12 cellular contexts compared by ENCODE assay signal in genomic region chr3:171842864-171843511, GRCh38. TPM values are rescaled to one million over a fixed set of nuclear protein-coding genes. Genes with fewer than 3 reads are reported as not detected.
A peak's percentile ranks its signal among the peaks of the same experiment; 100 is the strongest.
DNase-seq lines count a peak whose midpoint lies in the region; ATAC-seq and TF ChIP-seq lines count a peak whose summit lies in the region.
"Had no signal": no experiment of that assay in that cellular context is flagged by ENCODE, and none has a peak within 500 bp of the region (broad histone marks: within the 10 kb centered on the region; RNA-seq: fewer than 3 reads in every experiment).

TSS of gene TMEM212 (plus strand) at chr3:171843349. CDS start at chr3:171843384, 35 bp downstream.

- H3K27me3 ChIP-seq in heart right ventricle (no peaks in the 10 kb centered on the region), liver (ENCODE audit: control insufficient read depth in 4 of 4, insufficient read depth in 4 of 4, low read length in 3 of 4) (no peaks in the 10 kb centered on the region), uterus (no peaks in the 10 kb centered on the region)
- H3K27me3 ChIP-seq: colonic mucosa had no signal

- TF ChIP-seq RAD21 in liver (IDR thresholded peaks at IDR 0.05), result peak; percentile 39 to 50

- H3K27ac ChIP-seq in heart right ventricle, result peak within 1 kb of the TSS in 8 of 10 donors; percentile 9 to 75 (median 54)
- H3K27ac ChIP-seq in liver (ENCODE audit: low read depth in 1 of 2, low read length in 2 of 2), result peak within 1 kb of the TSS in 1 of 2 donors; percentile 65
- peak within 1 kb of the TSS; percentile 48 to 57 for H3K27ac ChIP-seq in uterus
- H3K27ac ChIP-seq: colonic mucosa had no signal

- H3K36me3 Mint-ChIP-seq in activated naive CD8-positive, alpha-beta T cell treated with anti-CD3 and anti-CD28 coated beads, Interleukin-2, amount 50 U/mL, for 24 hours (ENCODE audit: low read depth), result peaks cover 3% of the 10 kb centered on the region
- peaks cover 2% of the 10 kb centered on the region for H3K36me3 Mint-ChIP-seq in activated T-helper 1 cell treated with anti-CD3 and anti-CD28 coated beads, Interleukin-12 subunit alpha, Interleukin-12 subunit beta, Interleukin-2, Interleukin-4 antibody, amounts not matched to agents 30 ng/mL and 10 ng/mL and 1 ng/mL, durations not matched to agents 14 hours and 24 hours and 36 hours (ENCODE audit: low read depth)
- H3K36me3 Mint-ChIP-seq: stimulated activated naive B cell treated with anti-CD40 and anti-IgM and Interleukin-4, amounts not matched to agents 10 μg/mL and 1 μg/mL and 100 μg/mL, for 72 hours had no signal

- H3K36me3 ChIP-seq in heart right ventricle (no peaks in the 10 kb centered on the region), liver (ENCODE audit: control insufficient read depth in 4 of 4, insufficient read depth in 3 of 4, low read depth in 1 of 4, low read length in 3 of 4) (no peaks in the 10 kb centered on the region), uterus (no peaks in the 10 kb centered on the region)
- H3K36me3 ChIP-seq: colonic mucosa had no signal

- H3K4me1 Mint-ChIP-seq in activated naive CD8-positive, alpha-beta T cell treated with anti-CD3 and anti-CD28 coated beads, Interleukin-2, amount 50 U/mL, for 24 hours, result peaks cover 27% of the 10 kb centered on the region
- H3K4me1 Mint-ChIP-seq in activated T-helper 1 cell treated with anti-CD3 and anti-CD28 coated beads, Interleukin-12 subunit alpha, Interleukin-12 subunit beta, Interleukin-2, Interleukin-4 antibody, amounts not matched to agents 30 ng/mL and 10 ng/mL and 1 ng/mL, durations not matched to agents 14 hours and 24 hours and 36 hours (ENCODE audit: low read depth), result peaks cover 20% of the 10 kb centered on the region

- peaks cover 5% of the 10 kb centered on the region for H3K9me3 Mint-ChIP-seq in activated naive CD8-positive, alpha-beta T cell treated with anti-CD3 and anti-CD28 coated beads, Interleukin-2, amount 50 U/mL, for 24 hours
- peaks cover 8% of the 10 kb centered on the region for H3K9me3 Mint-ChIP-seq in activated T-helper 1 cell treated with anti-CD3 and anti-CD28 coated beads, Interleukin-12 subunit alpha, Interleukin-12 subunit beta, Interleukin-2, Interleukin-4 antibody, amounts not matched to agents 30 ng/mL and 10 ng/mL and 1 ng/mL, durations not matched to agents 14 hours and 24 hours and 36 hours

- H3K4me3 ChIP-seq in heart right ventricle (no peak within 1 kb of the TSS), choroid plexus epithelial cell (ENCODE audit: low read depth, low read length) (no peak within 1 kb of the TSS), liver (ENCODE audit: low read depth in 1 of 3, low read length in 3 of 3) (no peak within 1 kb of the TSS), uterus (no peak within 1 kb of the TSS)
- H3K4me3 ChIP-seq: colonic mucosa had no signal

- H3K4me3 Mint-ChIP-seq in activated naive CD8-positive, alpha-beta T cell treated with anti-CD3 and anti-CD28 coated beads, Interleukin-2, amount 50 U/mL, for 24 hours, result no peak within 1 kb of the TSS
- H3K4me3 Mint-ChIP-seq in activated T-helper 1 cell treated with anti-CD3 and anti-CD28 coated beads, Interleukin-12 subunit alpha, Interleukin-12 subunit beta, Interleukin-2, Interleukin-4 antibody, amounts not matched to agents 30 ng/mL and 10 ng/mL and 1 ng/mL, durations not matched to agents 14 hours and 24 hours and 36 hours, result no peak within 1 kb of the TSS
- H3K4me3 Mint-ChIP-seq: stimulated activated naive B cell treated with anti-CD40 and anti-IgM and Interleukin-4, amounts not matched to agents 10 μg/mL and 1 μg/mL and 100 μg/mL, for 72 hours had no signal

- ATAC-seq in heart right ventricle (peak in 5 of 8 donors; percentile 34 to 63 (median 52)), left colon (no peak)
- ATAC-seq in activated naive CD8-positive, alpha-beta T cell treated with anti-CD3 and anti-CD28 coated beads, Interleukin-2, amount 50 U/mL, for 24 hours, result no peak
- ATAC-seq: stimulated activated naive B cell treated with anti-CD40 and anti-IgM and Interleukin-4, amounts not matched to agents 10 μg/mL and 1 μg/mL and 100 μg/mL, for 72 hours had no signal

- H3K27me3 Mint-ChIP-seq in activated naive CD8-positive, alpha-beta T cell treated with anti-CD3 and anti-CD28 coated beads, Interleukin-2, amount 50 U/mL, for 24 hours, result peaks cover 4% of the 10 kb centered on the region
- peaks cover 22% of the 10 kb centered on the region for H3K27me3 Mint-ChIP-seq in activated T-helper 1 cell treated with anti-CD3 and anti-CD28 coated beads, Interleukin-12 subunit alpha, Interleukin-12 subunit beta, Interleukin-2, Interleukin-4 antibody, amounts not matched to agents 30 ng/mL and 10 ng/mL and 1 ng/mL, durations not matched to agents 14 hours and 24 hours and 36 hours (ENCODE audit: insufficient read depth)

- intact Hi-C loops in heart right ventricle (cut with DNase I), result loop anchor here in 1 of 10 donors (10.0 kb wide), 1 partner anchor 192 kb away; the partner anchor contains the start of gene FNDC3B
- intact Hi-C loops in cardiac septum (cut with DNase I), result no loop called here
- intact Hi-C loops in uterus (cut with DNase I; ENCODE audit: low total_unique reads), result no loop called here
- intact Hi-C loops in left colon (cut with DNase I, micrococcal nuclease), result no loop called here
- intact Hi-C loops in activated T-helper 1 cell treated with anti-CD3 and anti-CD28 coated beads, Interleukin-12 subunit alpha, Interleukin-12 subunit beta, Interleukin-2, Interleukin-4 antibody, amounts not matched to agents 30 ng/mL and 10 ng/mL and 1 ng/mL, durations not matched to agents 14 hours and 24 hours and 36 hours (cut with micrococcal nuclease), result loop anchor here (10.0 kb wide), 2 partner anchors 262 to 588 kb away; no protein-coding TSS in a partner anchor

- no peak within 1 kb of the TSS for H3K9ac ChIP-seq in liver (ENCODE audit: low read depth in 1 of 2, low read length in 2 of 2)

- H3K4me1 ChIP-seq in heart right ventricle (peaks cover 0 to 54% (median 36%) of the 10 kb centered on the region in 9 donors), liver (ENCODE audit: control insufficient read depth in 4 of 4, insufficient read depth in 4 of 4, low read length in 3 of 4) (peaks cover 3 to 40% (median 37%) of the 10 kb centered on the region in 4 donors), uterus (no peaks in the 10 kb centered on the region)

- TF ChIP-seq POLR2A in uterus (IDR thresholded peaks at IDR 0.05), result no peak

- TF ChIP-seq CTCF in heart right ventricle (IDR thresholded peaks at IDR 0.05), result no peak
- TF ChIP-seq CTCF in choroid plexus epithelial cell (conservative IDR thresholded peaks at IDR 0.05; ENCODE audit: low read depth, low read length), result no peak
- no peak for TF ChIP-seq CTCF in liver (IDR thresholded peaks at IDR 0.05; ENCODE audit: low read depth, low read length, missing input control)
- TF ChIP-seq CTCF in uterus (IDR thresholded peaks at IDR 0.05), result no peak

- WGBS in heart right ventricle, 2 donors, result 42 to 61% methylated on average over 5 of the region's 5 CpGs
- WGBS in liver, result 65% methylated on average over 5 of the region's 5 CpGs

- H3K27ac Mint-ChIP-seq in activated naive CD8-positive, alpha-beta T cell treated with anti-CD3 and anti-CD28 coated beads, Interleukin-2, amount 50 U/mL, for 24 hours, result no peak within 1 kb of the TSS
- H3K27ac Mint-ChIP-seq in activated T-helper 1 cell treated with anti-CD3 and anti-CD28 coated beads, Interleukin-12 subunit alpha, Interleukin-12 subunit beta, Interleukin-2, Interleukin-4 antibody, amounts not matched to agents 30 ng/mL and 10 ng/mL and 1 ng/mL, durations not matched to agents 14 hours and 24 hours and 36 hours, result no peak within 1 kb of the TSS
- H3K27ac Mint-ChIP-seq: stimulated activated naive B cell treated with anti-CD40 and anti-IgM and Interleukin-4, amounts not matched to agents 10 μg/mL and 1 μg/mL and 100 μg/mL, for 72 hours had no signal

- H3K9me3 ChIP-seq in heart right ventricle, result no peaks in the 10 kb centered on the region
- H3K9me3 ChIP-seq in liver (ENCODE audit: control insufficient read depth in 4 of 4, low read length in 3 of 4), result no peaks in the 10 kb centered on the region
- H3K9me3 ChIP-seq in uterus, result no peaks in the 10 kb centered on the region
- H3K9me3 ChIP-seq: colonic mucosa had no signal

- DNase-seq in heart right ventricle (no peak), cardiac septum (ENCODE audit: low spot score) (no peak), choroid plexus epithelial cell (ENCODE audit: low read depth) (peak; percentile 64), uterus (no peak), left colon (no peak)
- DNase-seq in activated naive CD8-positive, alpha-beta T cell treated with anti-CD3 and anti-CD28 coated beads, Interleukin-2, amount 50 U/mL, for 24 hours, result no peak
- no peak for DNase-seq in activated T-helper 1 cell treated with anti-CD3 and anti-CD28 coated beads, Interleukin-12 subunit alpha, Interleukin-12 subunit beta, Interleukin-2, Interleukin-4 antibody, amounts not matched to agents 30 ng/mL and 10 ng/mL and 1 ng/mL, durations not matched to agents 14 hours and 24 hours and 36 hours (ENCODE audit: low spot score)
- DNase-seq: colonic mucosa; GDM1; NCI-H2171 treated with DMSO at 0.1 percent for 48 hours; stimulated activated naive B cell treated with anti-CD40 and anti-IgM and Interleukin-4, amounts not matched to agents 10 μg/mL and 1 μg/mL and 100 μg/mL, for 72 hours had no signal

TF ChIP-seq in liver, 16 proteins besides CTCF, POLR2A, EP300 and RAD21 (continues in another document):
- TF ChIP-seq SP1 (IDR thresholded peaks at IDR 0.05) (peak; percentile 13), NR2F2 (IDR thresholded peaks at IDR 0.05) (no peak)

RNA-seq across cellular contexts. Expression of gene TMEM212, which starts in this region (rescaled TPM):
- total RNA-seq in heart right ventricle, result not detected
- polyA plus RNA-seq in heart right ventricle, result not detected
- total RNA-seq in cardiac septum, result not detected
- total RNA-seq in liver, result not detected
- polyA plus RNA-seq in liver, result not detected
- total RNA-seq in uterus, result 1 to 10 TPM in 1 of 4 donors, not detected in 3; 1.2 TPM
- total RNA-seq in left colon, result not detected
- total RNA-seq in activated T-helper 1 cell treated with anti-CD3 and anti-CD28 coated beads, Interleukin-12 subunit alpha, Interleukin-12 subunit beta, Interleukin-2, Interleukin-4 antibody, amounts not matched to agents 30 ng/mL and 10 ng/mL and 1 ng/mL, durations not matched to agents 14 hours and 24 hours and 36 hours, result not detected in 2 replicates
- total RNA-seq: colonic mucosa had no signal

Comparison
In these comparisons a context has a peak if more than half of its experiments do, and no peak if none do; other contexts are left out.
1. Peak in ATAC-seq and H3K27ac ChIP-seq in heart right ventricle; RNA of the gene not detected or under 1 TPM.